8 cellular contexts compared by ENCODE assay signal in genomic region chr19:34482380-34483250, GRCh38. TPM values are rescaled to one million over a fixed set of nuclear protein-coding genes. Genes with fewer than 3 reads are reported as not detected.
DNase-seq lines count a peak whose midpoint lies in the region; ATAC-seq and TF ChIP-seq lines count a peak whose summit lies in the region.

No MANE protein-coding gene starts in this region.

- H3K27me3 ChIP-seq in ACC112 (ENCODE audit: insufficient read depth, low read length) (no peaks in the 10 kb centered on the region), endodermal cell (ENCODE audit: control insufficient read depth, insufficient read depth, low read length, poor library complexity, severe bottlenecking) (no peaks in the 10 kb centered on the region), muscle layer of colon (ENCODE audit: control insufficient read depth in 1 of 2, insufficient read depth in 2 of 2, low read length in 2 of 2) (no peaks in the 10 kb centered on the region)

- peak overlapping the region; percentile 81 for H3K4me3 ChIP-seq in ACC112 (ENCODE audit: low read depth, low read length)
- peak overlapping the region; percentile 24; the same call in 1 of the 2 replicates for H3K4me3 ChIP-seq in LNCaP clone FGC (ENCODE audit: low read depth, low read length)
- H3K4me3 ChIP-seq in endodermal cell (ENCODE audit: low read length), result peak overlapping the region; percentile 88
- peak overlapping the region; percentile 45 to 50 for H3K4me3 ChIP-seq in muscle layer of colon (ENCODE audit: low read depth in 1 of 2, low read length in 2 of 2)

- 3 to 8% methylated on average over 35 to 72 of the region's 72 CpGs for WGBS in endodermal cell (ENCODE audit: insufficient coverage in 1 of 2, insufficient read length in 1 of 2), 2 experiments

- H3K4me1 Mint-ChIP-seq in endodermal cell, result peaks cover 16% of the 10 kb centered on the region

- H2AFZ ChIP-seq in ACC112 (ENCODE audit: low read length, unreplicated experiment), result peak overlapping the region; percentile 50

- H3K36me3 ChIP-seq in ACC112 (ENCODE audit: insufficient read depth, low read length) (no peaks in the 10 kb centered on the region), endodermal cell (ENCODE audit: control insufficient read depth, insufficient read depth, low read length) (peaks cover 4% of the 10 kb centered on the region), muscle layer of colon (ENCODE audit: insufficient read depth, low read length) (no peaks in the 10 kb centered on the region)

- TF ChIP-seq CTCF in LNCaP clone FGC (IDR thresholded peaks at IDR 0.05; ENCODE audit: control insufficient read depth, extremely low read depth, insufficient read depth) (no peak), endodermal cell (conservative IDR thresholded peaks at IDR 0.05) (no peak)

- peak overlapping the region; percentile 85 for H3K4me3 Mint-ChIP-seq in endodermal cell

- H3K27ac ChIP-seq in ACC112 (ENCODE audit: low read depth, low read length) (no peak overlapping the region), endodermal cell (ENCODE audit: low read depth, low read length) (no peak overlapping the region), muscle layer of colon (ENCODE audit: low read depth, low read length) (peak overlapping the region; percentile 4)

- H3K27ac Mint-ChIP-seq in endodermal cell, result peak overlapping the region; percentile 79

- H3K4me1 ChIP-seq in ACC112 (ENCODE audit: control insufficient read depth, insufficient read depth, low read length, unreplicated experiment) (no peaks in the 10 kb centered on the region), endodermal cell (ENCODE audit: control insufficient read depth, insufficient read depth, low read length) (peaks cover 5% of the 10 kb centered on the region), muscle layer of colon (ENCODE audit: insufficient read depth, low read length) (peaks cover 11% of the 10 kb centered on the region)

- H3K36me3 Mint-ChIP-seq in endodermal cell (ENCODE audit: low read depth), result peaks cover 25% of the 10 kb centered on the region

- peaks cover 10% of the 10 kb centered on the region for H3K79me2 ChIP-seq in ACC112 (ENCODE audit: control insufficient read depth, insufficient read depth, low read length, unreplicated experiment)

- H3K9me3 Mint-ChIP-seq in endodermal cell, result peaks cover 7% of the 10 kb centered on the region

- ATAC-seq in GM19395 (IDR thresholded peaks at IDR 0.05; ENCODE audit: unreplicated experiment), result no peak

- H3K9me3 ChIP-seq in endodermal cell (ENCODE audit: control insufficient read depth, low read length) (peaks cover 3% of the 10 kb centered on the region), muscle layer of colon (ENCODE audit: low read length) (no peaks in the 10 kb centered on the region)

- H3K27me3 Mint-ChIP-seq in endodermal cell (ENCODE audit: insufficient read depth), result peaks cover 7% of the 10 kb centered on the region

- DNase-seq in LNCaP clone FGC (ENCODE audit: low read depth) (no peak), endodermal cell (peak; percentile 80), AML-193 (lab: John Stamatoyannopoulos, UW) (no peak), iPS-NIHi7 (ENCODE audit: extremely low spot score) (no peak)
- no peak for DNase-seq in stimulated activated CD4-positive, alpha-beta T cell treated with anti-CD3 and anti-CD28 coated beads, Interleukin-4, amount 100 ng/mL, for 24 hours

- H3K9ac ChIP-seq in endodermal cell (ENCODE audit: extremely low read depth, low read length, poor library complexity, severe bottlenecking), result peak overlapping the region; percentile 76
- H3K9ac ChIP-seq in muscle layer of colon (ENCODE audit: low read length), result no peak overlapping the region

RNA-seq across cellular contexts. Expression of gene WTIP, which starts 1.1 kb away (rescaled TPM):
- total RNA-seq in endodermal cell, result 10 to 100 TPM; 45.4 to 48.6 TPM
- polyA plus RNA-seq in endodermal cell (2013, experiment 1 of 2), result 18.9 TPM
- 21.1 TPM for polyA plus RNA-seq in endodermal cell (2013, experiment 2 of 2)

RNA-seq across cellular contexts. Expression of gene UBA2, which starts 54.4 kb away (rescaled TPM):
- total RNA-seq in endodermal cell, result 100 to 1,000 TPM; 147 to 160 TPM
- 289 TPM for polyA plus RNA-seq in endodermal cell (2013, experiment 1 of 2)
- polyA plus RNA-seq in endodermal cell (2013, experiment 2 of 2), result 277 TPM

Comparison
In these comparisons a context has a peak if more than half of its experiments do, and no peak if none do; other contexts are left out.
1. H3K4me3 ChIP-seq: peak in every context shown above with its lines; median percentile 88 in endodermal cell; 81 in ACC112; 48 in muscle layer of colon; 24 in LNCaP clone FGC.